ENCODE assay signal across 1 cellular context in genomic region chr11:12863605-12864121, GRCh38.
TF ChIP-seq lines count a peak whose summit lies in the region.

No MANE protein-coding gene starts in this region.

TF ChIP-seq in SK-N-SH, 30 proteins besides CTCF, POLR2A, EP300 and RAD21:
- TF ChIP-seq JUND (IDR thresholded peaks at IDR 0.05) (no peak), CHD2 (IDR thresholded peaks at IDR 0.05; ENCODE audit: low read length, partially characterized antibody) (no peak), MEF2A (IDR thresholded peaks at IDR 0.05; ENCODE audit: borderline replicate concordance, low read depth) (no peak), RFX5 (IDR thresholded peaks at IDR 0.05; ENCODE audit: low read length) (no peak), GABPA (IDR thresholded peaks at IDR 0.05; ENCODE audit: low read depth) (no peak), RCOR1 (IDR thresholded peaks at IDR 0.05; ENCODE audit: low read length) (no peak), NRF1 (IDR thresholded peaks at IDR 0.05; ENCODE audit: low read depth, low read length) (no peak), FOSL2 (IDR thresholded peaks at IDR 0.05; ENCODE audit: borderline replicate concordance, low read depth) (no peak), ELF1 (IDR thresholded peaks at IDR 0.05) (no peak), EZH2phosphoT487 (IDR thresholded peaks at IDR 0.05; ENCODE audit: borderline replicate concordance, low read depth) (no peak), FOXM1 (IDR thresholded peaks at IDR 0.05; ENCODE audit: low read depth) (no peak), RXRA (IDR thresholded peaks at IDR 0.05; ENCODE audit: borderline replicate concordance, low read depth) (no peak), SIN3A (IDR thresholded peaks at IDR 0.05; ENCODE audit: borderline replicate concordance, low read depth, low read length) (no peak)
- TF ChIP-seq, protein P1, sequence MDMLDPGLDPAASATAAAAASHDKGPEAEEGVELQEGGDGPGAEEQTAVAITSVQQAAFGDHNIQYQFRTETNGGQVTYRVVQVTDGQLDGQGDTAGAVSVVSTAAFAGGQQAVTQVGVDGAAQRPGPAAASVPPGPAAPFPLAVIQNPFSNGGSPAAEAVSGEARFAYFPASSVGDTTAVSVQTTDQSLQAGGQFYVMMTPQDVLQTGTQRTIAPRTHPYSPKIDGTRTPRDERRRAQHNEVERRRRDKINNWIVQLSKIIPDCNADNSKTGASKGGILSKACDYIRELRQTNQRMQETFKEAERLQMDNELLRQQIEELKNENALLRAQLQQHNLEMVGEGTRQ (IDR thresholded peaks at IDR 0.05; ENCODE audit: borderline replicate concordance, low read depth, low read length), result no peak
- TF ChIP-seq, protein P2, sequence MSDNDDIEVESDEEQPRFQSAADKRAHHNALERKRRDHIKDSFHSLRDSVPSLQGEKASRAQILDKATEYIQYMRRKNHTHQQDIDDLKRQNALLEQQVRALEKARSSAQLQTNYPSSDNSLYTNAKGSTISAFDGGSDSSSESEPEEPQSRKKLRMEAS (IDR thresholded peaks at IDR 0.05; ENCODE audit: low read depth), result no peak
- TF ChIP-seq, protein P3, sequence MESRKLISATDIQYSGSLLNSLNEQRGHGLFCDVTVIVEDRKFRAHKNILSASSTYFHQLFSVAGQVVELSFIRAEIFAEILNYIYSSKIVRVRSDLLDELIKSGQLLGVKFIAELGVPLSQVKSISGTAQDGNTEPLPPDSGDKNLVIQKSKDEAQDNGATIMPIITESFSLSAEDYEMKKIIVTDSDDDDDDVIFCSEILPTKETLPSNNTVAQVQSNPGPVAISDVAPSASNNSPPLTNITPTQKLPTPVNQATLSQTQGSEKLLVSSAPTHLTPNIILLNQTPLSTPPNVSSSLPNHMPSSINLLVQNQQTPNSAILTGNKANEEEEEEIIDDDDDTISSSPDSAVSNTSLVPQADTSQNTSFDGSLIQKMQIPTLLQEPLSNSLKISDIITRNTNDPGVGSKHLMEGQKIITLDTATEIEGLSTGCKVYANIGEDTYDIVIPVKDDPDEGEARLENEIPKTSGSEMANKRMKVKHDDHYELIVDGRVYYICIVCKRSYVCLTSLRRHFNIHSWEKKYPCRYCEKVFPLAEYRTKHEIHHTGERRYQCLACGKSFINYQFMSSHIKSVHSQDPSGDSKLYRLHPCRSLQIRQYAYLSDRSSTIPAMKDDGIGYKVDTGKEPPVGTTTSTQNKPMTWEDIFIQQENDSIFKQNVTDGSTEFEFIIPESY (IDR thresholded peaks at IDR 0.05; ENCODE audit: borderline replicate concordance, low read depth), result no peak
